In genomic region chr3:190321789-190322603, GRCh38 we compare ENCODE assay signal across 1 cellular context.
TF ChIP-seq lines count a peak whose summit lies in the region.

TSS of gene CLDN1 (minus strand) at chr3:190322446. CDS start at chr3:190322206, 240 bp downstream.

TF ChIP-seq in Ishikawa, 13 proteins besides CTCF, POLR2A, EP300 and RAD21 (continued from another document):
- TF ChIP-seq REST (IDR thresholded peaks at IDR 0.05; ENCODE audit: low read depth) (no peak), MAX (IDR thresholded peaks at IDR 0.05) (no peak; the same call in none of the 2 replicates), USF1 (IDR thresholded peaks at IDR 0.05) (no peak), NFIC (IDR thresholded peaks at IDR 0.05) (no peak)
